16 cellular contexts compared by ENCODE assay signal in the genomic region with DNA sequence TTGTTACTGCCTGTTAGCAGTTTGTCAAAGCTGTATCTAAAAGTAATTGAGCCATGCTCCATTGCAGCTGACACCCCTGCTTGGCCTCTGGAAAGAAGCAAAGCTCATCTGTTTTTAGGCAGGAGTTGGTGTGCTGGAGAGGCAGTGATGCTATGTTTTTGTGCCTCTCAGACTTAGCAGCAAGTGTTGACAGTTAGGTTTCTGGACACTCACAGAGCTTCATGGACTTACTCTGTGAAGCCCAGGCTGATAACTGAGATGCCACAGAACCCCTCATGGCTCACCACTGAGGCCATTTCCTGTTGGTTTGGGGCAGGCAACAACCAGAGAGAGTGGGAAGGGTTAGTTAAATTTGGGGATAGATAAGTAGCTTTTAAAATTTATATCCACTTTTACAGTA.
"Had no signal": no experiment of that assay in that cellular context is flagged by ENCODE, and none has a peak within 500 bp of the region (broad histone marks: within the 10 kb centered on the region; RNA-seq: fewer than 3 reads in every experiment).

No MANE protein-coding gene starts in this region.

- H3K9me3 Mint-ChIP-seq: naive thymus-derived CD8-positive, alpha-beta T cell had no signal

- ATAC-seq: gastroesophageal sphincter; lower lobe of right lung; naive thymus-derived CD8-positive, alpha-beta T cell had no signal

- DNase-seq: activated CD4-positive, alpha-beta T cell treated with anti-CD3 and anti-CD28 coated beads for 4 hours; activated CD8-positive, alpha-beta memory T cell treated with anti-CD3 and anti-CD28 coated beads for 24 hours; activated gamma-delta T cell; caudate nucleus; cortex of kidney; effector CD8-positive, alpha-beta T cell; kidney glomerular epithelial cell; lower lobe of right lung; naive thymus-derived CD8-positive, alpha-beta T cell; occipital lobe; sigmoid colon; stimulated activated CD4-positive, alpha-beta T cell treated with anti-CD3 and anti-CD28 coated beads, Interleukin-2, amount 100 ng/mL, for 24 hours; stimulated activated naive CD4-positive, alpha-beta T cell treated with Interleukin-2 at 50 U/mL for 16 hours; T1000; upper lobe of left lung had no signal

- H3K4me3 Mint-ChIP-seq: naive thymus-derived CD8-positive, alpha-beta T cell had no signal

- H3K27me3 Mint-ChIP-seq: naive thymus-derived CD8-positive, alpha-beta T cell had no signal
